Comparison of ENCODE assay signal across 16 cellular contexts in the genomic region with DNA sequence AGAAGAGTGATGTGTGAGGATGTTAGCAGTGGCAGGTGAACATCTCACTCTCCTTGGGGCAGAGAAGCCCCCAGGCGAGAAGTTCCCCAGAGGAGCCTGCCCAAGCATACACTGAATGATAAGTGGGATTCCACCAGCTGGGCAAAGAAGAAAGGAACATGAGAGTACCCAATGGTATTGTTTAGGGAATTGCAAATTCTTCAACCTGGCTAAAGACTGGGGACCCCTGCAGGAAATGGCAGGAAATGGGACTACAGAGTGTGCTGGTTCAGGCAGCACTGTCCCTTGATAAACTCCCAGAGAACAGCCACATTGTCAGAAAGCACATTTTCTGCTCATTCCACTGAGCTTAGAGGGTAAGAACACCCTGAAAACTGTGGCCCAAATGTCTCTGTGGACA.
A peak's percentile ranks its signal among the peaks of the same experiment; 100 is the strongest.
DNase-seq lines count a peak whose midpoint lies in the region; ATAC-seq, FAIRE-seq and TF ChIP-seq lines count a peak whose summit lies in the region.
"Had no signal": no experiment of that assay in that cellular context is flagged by ENCODE, and none has a peak within 500 bp of the region (broad histone marks: within the 10 kb centered on the region; RNA-seq: fewer than 3 reads in every experiment).

No MANE protein-coding gene starts in this region.

- DNase-seq in Daoy (ENCODE audit: low read depth) (peak; percentile 19), HTR-8/SVneo (ENCODE audit: insufficient read length, low spot score) (no peak), WTC11 (ENCODE audit: low spot score) (peak; percentile 47), left kidney (ENCODE audit: low read depth, low spot score) (peak; percentile 21), immature natural killer cell (no peak), medulla oblongata (ENCODE audit: extremely low spot score) (no peak)
- DNase-seq: activated T-cell treated with anti-CD3 and anti-CD28 coated beads for 4 hours; body of pancreas; esophagus squamous epithelium; kidney; naive thymus-derived CD8-positive, alpha-beta T cell; NCI-H2029 treated with DMSO at 0.1 percent for 48 hours; RPMI8226; stimulated activated CD4-positive, alpha-beta T cell treated with anti-CD3 and anti-CD28 coated beads, Interleukin-12 subunit alpha, Interleukin-12 subunit beta, amount 100 ng/mL, for 4 hours had no signal

- H3K9me3 Mint-ChIP-seq in WTC11 (peaks cover 6% of the 10 kb centered on the region; the same call in 1 of the 2 replicates), immature natural killer cell (peaks cover 0 to 3% (median 0%) of the 10 kb centered on the region in 6 donors)
- H3K9me3 Mint-ChIP-seq: naive thymus-derived CD8-positive, alpha-beta T cell had no signal

- H3K27me3 Mint-ChIP-seq in WTC11 (ENCODE audit: low read depth) (no peaks in the 10 kb centered on the region), immature natural killer cell (ENCODE audit: low read depth in 3 of 3) (peaks cover 3 to 17% (median 4%) of the 10 kb centered on the region in 3 donors)

- FAIRE-seq in HTR-8/SVneo (lab: Jason Lieb, UNC), result peak; percentile 60
- FAIRE-seq: kidney had no signal

- peak overlapping the region; percentile 43; the same call in 1 of the 2 replicates for H3K27ac Mint-ChIP-seq in WTC11
- no peak overlapping the region for H3K27ac Mint-ChIP-seq in immature natural killer cell

- CTCF ChIA-PET in WTC11 (lab: Charles Lee), result interaction anchor here (0.6 to 7.4 kb wide), 7 partner anchors 20 to 397 kb away, joined by 3 to 126 read pairs (median 3); no protein-coding TSS in a partner anchor

- ATAC-seq in WTC11, result peak; percentile 95
- ATAC-seq in HG03354 (IDR thresholded peaks at IDR 0.05; ENCODE audit: poor library complexity, severe bottlenecking, unreplicated experiment), result no peak
- ATAC-seq in GM18517 (IDR thresholded peaks at IDR 0.05; ENCODE audit: unreplicated experiment), result no peak
- ATAC-seq: body of pancreas; naive thymus-derived CD8-positive, alpha-beta T cell had no signal

- TF ChIP-seq CTCF in WTC11 (IDR thresholded peaks at IDR 0.05), result peak; percentile 22; the same call in 1 of the 2 replicates

- peaks cover 39% of the 10 kb centered on the region for H3K4me1 Mint-ChIP-seq in WTC11
- H3K4me1 Mint-ChIP-seq in immature natural killer cell, result no peaks in the 10 kb centered on the region
- H3K4me1 Mint-ChIP-seq: naive thymus-derived CD8-positive, alpha-beta T cell had no signal

- H3K36me3 Mint-ChIP-seq in WTC11 (no peaks in the 10 kb centered on the region), immature natural killer cell (no peaks in the 10 kb centered on the region)
- H3K36me3 Mint-ChIP-seq: naive thymus-derived CD8-positive, alpha-beta T cell had no signal

- H3K4me3 Mint-ChIP-seq in WTC11, result no peak overlapping the region
- no peak overlapping the region for H3K4me3 Mint-ChIP-seq in immature natural killer cell
- H3K4me3 Mint-ChIP-seq: naive thymus-derived CD8-positive, alpha-beta T cell had no signal

- POLR2A ChIA-PET in WTC11 (lab: Charles Lee), result no interaction called here

TF ChIP-seq in WTC11, 78 proteins besides CTCF, POLR2A, EP300 and RAD21:
- TF ChIP-seq, protein P1, sequence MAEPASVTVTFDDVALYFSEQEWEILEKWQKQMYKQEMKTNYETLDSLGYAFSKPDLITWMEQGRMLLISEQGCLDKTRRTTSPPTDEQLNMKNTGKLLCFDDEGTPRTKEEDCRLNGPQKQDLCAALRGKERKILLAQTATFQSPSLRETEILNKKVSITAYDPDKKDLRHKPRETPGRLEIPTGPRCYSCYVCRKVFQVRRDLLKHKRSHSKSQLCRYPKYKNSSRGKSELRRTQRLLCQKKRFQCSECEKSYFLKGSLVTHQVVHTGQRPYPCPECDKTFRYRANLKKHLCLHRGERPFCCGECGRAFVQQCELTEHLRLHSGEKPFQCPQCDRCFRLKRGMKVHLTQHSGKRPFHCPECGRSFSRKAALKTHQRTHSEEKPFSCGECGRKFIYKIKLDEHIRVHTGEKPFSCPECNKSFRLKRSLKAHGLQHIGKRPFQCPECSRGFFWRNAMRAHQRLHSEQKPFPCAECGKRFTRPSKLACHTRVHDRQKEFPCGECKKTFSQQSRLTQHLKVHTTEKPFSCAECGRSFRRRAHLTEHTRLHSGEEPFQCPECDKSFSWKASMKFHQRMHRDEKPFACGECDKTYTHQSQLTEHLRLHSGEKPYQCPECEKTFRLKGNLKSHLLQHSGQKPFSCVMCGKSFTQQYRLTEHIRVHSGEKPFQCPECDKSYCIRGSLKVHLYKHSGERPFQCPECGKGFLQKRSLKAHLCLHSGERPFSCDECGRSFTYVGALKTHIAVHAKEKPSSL (CRISPR knock-in tag; conservative IDR thresholded peaks at IDR 0.05), result no peak
- TF ChIP-seq NR1H2 (CRISPR knock-in tag; IDR thresholded peaks at IDR 0.05), result no peak
- TF ChIP-seq ETV6 (CRISPR knock-in tag; IDR thresholded peaks at IDR 0.05), result no peak
- no peak for TF ChIP-seq ZNF671 (CRISPR knock-in tag; IDR thresholded peaks at IDR 0.05)
- TF ChIP-seq NFE2L1 (CRISPR knock-in tag; IDR thresholded peaks at IDR 0.05), result no peak
- TF ChIP-seq ATF1 (CRISPR knock-in tag; IDR thresholded peaks at IDR 0.05), result no peak
- TF ChIP-seq, protein P2, sequence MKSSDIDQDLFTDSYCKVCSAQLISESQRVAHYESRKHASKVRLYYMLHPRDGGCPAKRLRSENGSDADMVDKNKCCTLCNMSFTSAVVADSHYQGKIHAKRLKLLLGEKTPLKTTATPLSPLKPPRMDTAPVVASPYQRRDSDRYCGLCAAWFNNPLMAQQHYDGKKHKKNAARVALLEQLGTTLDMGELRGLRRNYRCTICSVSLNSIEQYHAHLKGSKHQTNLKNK (CRISPR knock-in tag; IDR thresholded peaks at IDR 0.05), result no peak
- TF ChIP-seq, protein P3, sequence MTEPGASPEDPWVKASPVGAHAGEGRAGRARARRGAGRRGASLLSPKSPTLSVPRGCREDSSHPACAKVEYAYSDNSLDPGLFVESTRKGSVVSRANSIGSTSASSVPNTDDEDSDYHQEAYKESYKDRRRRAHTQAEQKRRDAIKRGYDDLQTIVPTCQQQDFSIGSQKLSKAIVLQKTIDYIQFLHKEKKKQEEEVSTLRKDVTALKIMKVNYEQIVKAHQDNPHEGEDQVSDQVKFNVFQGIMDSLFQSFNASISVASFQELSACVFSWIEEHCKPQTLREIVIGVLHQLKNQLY (CRISPR knock-in tag; IDR thresholded peaks at IDR 0.05), result no peak
- TF ChIP-seq EMX1 (CRISPR knock-in tag; IDR thresholded peaks at IDR 0.05), result no peak
- TF ChIP-seq, protein P4, sequence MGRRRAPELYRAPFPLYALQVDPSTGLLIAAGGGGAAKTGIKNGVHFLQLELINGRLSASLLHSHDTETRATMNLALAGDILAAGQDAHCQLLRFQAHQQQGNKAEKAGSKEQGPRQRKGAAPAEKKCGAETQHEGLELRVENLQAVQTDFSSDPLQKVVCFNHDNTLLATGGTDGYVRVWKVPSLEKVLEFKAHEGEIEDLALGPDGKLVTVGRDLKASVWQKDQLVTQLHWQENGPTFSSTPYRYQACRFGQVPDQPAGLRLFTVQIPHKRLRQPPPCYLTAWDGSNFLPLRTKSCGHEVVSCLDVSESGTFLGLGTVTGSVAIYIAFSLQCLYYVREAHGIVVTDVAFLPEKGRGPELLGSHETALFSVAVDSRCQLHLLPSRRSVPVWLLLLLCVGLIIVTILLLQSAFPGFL (CRISPR knock-in tag; IDR thresholded peaks at IDR 0.05; ENCODE audit: borderline replicate concordance), result no peak
- no peak for TF ChIP-seq GRHL2 (CRISPR knock-in tag; IDR thresholded peaks at IDR 0.05; ENCODE audit: insufficient replicate concordance, severe bottlenecking)

Comparison
In these comparisons a context has a peak if more than half of its experiments do, and no peak if none do; other contexts are left out.
1. DNase-seq: peak in Daoy (single experiment), WTC11 (single experiment) and left kidney (single experiment); none in HTR-8/SVneo (single experiment), immature natural killer cell (0 of 3) and medulla oblongata (single experiment).